13 cellular contexts compared by ENCODE assay signal in the genomic region with DNA sequence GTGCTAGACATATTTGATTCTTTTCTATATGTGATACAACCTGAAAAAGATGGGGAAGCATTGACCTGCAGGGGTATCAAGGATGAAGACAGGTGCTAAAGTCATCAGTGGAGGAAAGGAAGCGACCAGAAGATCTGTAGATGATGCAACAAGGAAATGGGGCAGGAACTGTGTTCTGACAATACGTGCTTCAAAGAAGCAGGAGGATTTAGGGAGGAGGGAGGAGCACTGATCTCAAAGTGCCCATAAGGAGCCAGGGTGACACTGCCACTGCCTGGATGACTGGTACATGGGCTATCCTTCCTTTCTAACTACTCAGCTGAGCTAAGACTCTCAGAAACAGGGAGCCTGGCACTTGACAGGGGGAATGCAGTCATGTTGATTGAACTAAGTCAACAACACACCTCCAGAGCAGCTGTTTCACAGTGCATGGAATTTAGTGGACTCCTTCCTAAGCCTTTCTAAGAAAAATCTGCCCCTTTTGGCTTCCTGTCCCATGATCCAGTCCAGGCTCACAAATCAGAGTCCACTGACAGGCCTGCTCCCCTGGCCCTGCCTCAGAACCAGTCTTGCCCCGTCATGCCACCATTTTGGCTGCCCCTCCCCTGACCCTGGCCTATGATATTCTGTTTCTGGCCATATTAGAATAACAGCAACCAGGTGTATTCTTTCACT. TPM values are rescaled to one million over a fixed set of nuclear protein-coding genes. Genes with fewer than 3 reads are reported as not detected.
A peak's percentile ranks its signal among the peaks of the same experiment; 100 is the strongest.
DNase-seq lines count a peak whose midpoint lies in the region; ATAC-seq and TF ChIP-seq lines count a peak whose summit lies in the region.
"Had no signal": no experiment of that assay in that cellular context is flagged by ENCODE, and none has a peak within 500 bp of the region (broad histone marks: within the 10 kb centered on the region; RNA-seq: fewer than 3 reads in every experiment).

No MANE protein-coding gene starts in this region.

- H3K36me3 ChIP-seq in BLaER1 treated with 17β-estradiol and CSF1 and Interleukin-3, amounts not matched to agents 10 nM and 100 nM: peaks cover 0 to 29% (median 12%) of the 10 kb centered on the region in 11 experiments; a peak in 10 of 22 replicates
- H3K36me3 ChIP-seq in DND-41 (ENCODE audit: insufficient read depth, low read length) (peaks cover 4% of the 10 kb centered on the region; the same call in 1 of the 2 replicates), lung (ENCODE audit: control insufficient read depth in 2 of 2, insufficient read depth in 2 of 2, low read length in 2 of 2) (peaks cover 0 to 2% of the 10 kb centered on the region in 2 donors), neural progenitor cell (no peaks in the 10 kb centered on the region)

- WGBS in lung, 2 donors: 38 to 54% methylated on average over 3 of the region's 3 CpGs

- H3K9ac ChIP-seq in BLaER1 treated with 17β-estradiol and CSF1 and Interleukin-3, amounts not matched to agents 10 nM and 100 nM: peak overlapping the region in 5 of 11 experiments; percentile 35 to 77 (median 61); a peak in 4 of 22 replicates
- H3K9ac ChIP-seq in DND-41 (ENCODE audit: low read depth, low read length) (no peak overlapping the region), neural progenitor cell (no peak overlapping the region)

- peak overlapping the region; percentile 22 for H3K4me3 Mint-ChIP-seq in activated naive CD8-positive, alpha-beta T cell treated with anti-CD3 and anti-CD28 coated beads for 36 hours
- no peak overlapping the region for H3K4me3 Mint-ChIP-seq in neural progenitor cell

- no peaks in the 10 kb centered on the region for H3K27me3 Mint-ChIP-seq in activated naive CD8-positive, alpha-beta T cell treated with anti-CD3 and anti-CD28 coated beads for 36 hours
- no peaks in the 10 kb centered on the region for H3K27me3 Mint-ChIP-seq in neural progenitor cell (ENCODE audit: insufficient read depth, low read depth)

- ATAC-seq in DND-41 (ENCODE audit: insufficient read depth, low read depth) (peak; percentile 59), lung (ENCODE audit: insufficient read depth, low FRiP score) (peak; percentile 54)

- H3K9me3 ChIP-seq in BLaER1 treated with 17β-estradiol and CSF1 and Interleukin-3, amounts not matched to agents 10 nM and 100 nM (replicated peaks in 1 of 11): peaks cover 9 to 42% (median 36%) of the 10 kb centered on the region in 11 experiments; a peak in 20 of 22 replicates
- H3K9me3 ChIP-seq in DND-41 (ENCODE audit: insufficient read depth, low read length, severe bottlenecking): no peaks in the 10 kb centered on the region
- H3K9me3 ChIP-seq in lung (ENCODE audit: control insufficient read depth in 2 of 2, insufficient read depth in 1 of 2, low read length in 1 of 2): no peaks in the 10 kb centered on the region
- H3K9me3 ChIP-seq in neural progenitor cell (ENCODE audit: low read depth): no peaks in the 10 kb centered on the region
- H3K9me3 ChIP-seq: suprapubic skin had no signal

- peaks cover 60 to 92% (median 76%) of the 10 kb centered on the region in 10 experiments for H3K4me1 ChIP-seq in BLaER1 treated with 17β-estradiol and CSF1 and Interleukin-3, amounts not matched to agents 10 nM and 100 nM
- H3K4me1 ChIP-seq in DND-41 (ENCODE audit: insufficient read depth, low read length) (peaks cover 24% of the 10 kb centered on the region), lung (ENCODE audit: control insufficient read depth in 2 of 2, insufficient read depth in 2 of 2, low read length in 2 of 2) (peaks cover 8 to 16% of the 10 kb centered on the region in 2 donors), neural progenitor cell (no peaks in the 10 kb centered on the region)

- H4K20me1 ChIP-seq in BLaER1 treated with 17β-estradiol and CSF1 and Interleukin-3, amounts not matched to agents 10 nM and 100 nM: peaks cover 0 to 47% (median 13%) of the 10 kb centered on the region in 11 experiments; a peak in 12 of 22 replicates
- H4K20me1 ChIP-seq in DND-41 (ENCODE audit: insufficient read depth, low read length): no peaks in the 10 kb centered on the region
- H4K20me1 ChIP-seq in neural progenitor cell (ENCODE audit: low read depth): no peaks in the 10 kb centered on the region

- H3K4me2 ChIP-seq in BLaER1 treated with 17β-estradiol and CSF1 and Interleukin-3, amounts not matched to agents 10 nM and 100 nM: peak overlapping the region; percentile 70 to 98 (median 86); a peak in 20 of 22 replicates
- H3K4me2 ChIP-seq in DND-41 (ENCODE audit: insufficient read depth, low read length): no peak overlapping the region
- H3K4me2 ChIP-seq in neural progenitor cell: no peak overlapping the region

- peak overlapping the region in 7 of 11 experiments; percentile 18 to 86 (median 81); a peak in 12 of 22 replicates for H3K27ac ChIP-seq in BLaER1 treated with 17β-estradiol and CSF1 and Interleukin-3, amounts not matched to agents 10 nM and 100 nM
- H3K27ac ChIP-seq in DND-41 (ENCODE audit: low read length): peak overlapping the region; percentile 55
- peak overlapping the region in 1 of 2 donors; percentile 28 for H3K27ac ChIP-seq in lung (ENCODE audit: low read depth in 1 of 2, low read length in 1 of 2)
- no peak overlapping the region for H3K27ac ChIP-seq in caudate nucleus (ENCODE audit: low read depth, low read length)
- no peak overlapping the region for H3K27ac ChIP-seq in neural progenitor cell
- H3K27ac ChIP-seq: suprapubic skin had no signal

- peak overlapping the region; percentile 84 for H3K27ac Mint-ChIP-seq in activated naive CD8-positive, alpha-beta T cell treated with anti-CD3 and anti-CD28 coated beads for 36 hours
- H3K27ac Mint-ChIP-seq in neural progenitor cell: no peak overlapping the region

- DNase-seq in DND-41: peak; percentile 41
- no peak for DNase-seq in activated naive CD8-positive, alpha-beta T cell treated with anti-CD3 and anti-CD28 coated beads for 36 hours
- DNase-seq in lung (ENCODE audit: low spot score): peak; percentile 49
- no peak for DNase-seq in SIG-M5 treated with dmso at 0.1 percent for 504 hours (lab: John Stamatoyannopoulos, UW; ENCODE audit: unreplicated experiment)
- DNase-seq in DMS 273 treated with DMSO at 0.1 percent for 48 hours (lab: John Stamatoyannopoulos, UW): no peak
- no peak for DNase-seq in caudate nucleus (lab: John Stamatoyannopoulos, UW)
- DNase-seq in neural progenitor cell (ENCODE audit: low spot score): no peak
- DNase-seq: C1 segment of cervical spinal cord, H7, NCI-H446, Right ventricle myocardium superior had no signal

- H3K36me3 Mint-ChIP-seq in activated naive CD8-positive, alpha-beta T cell treated with anti-CD3 and anti-CD28 coated beads for 36 hours: peaks cover 22% of the 10 kb centered on the region
- H3K36me3 Mint-ChIP-seq in neural progenitor cell: peaks cover 39% of the 10 kb centered on the region

- no peaks in the 10 kb centered on the region for H3K9me3 Mint-ChIP-seq in activated naive CD8-positive, alpha-beta T cell treated with anti-CD3 and anti-CD28 coated beads for 36 hours
- H3K9me3 Mint-ChIP-seq in neural progenitor cell: peaks cover 13% of the 10 kb centered on the region

- peaks cover 40% of the 10 kb centered on the region for H3K4me1 Mint-ChIP-seq in activated naive CD8-positive, alpha-beta T cell treated with anti-CD3 and anti-CD28 coated beads for 36 hours
- peaks cover 3% of the 10 kb centered on the region for H3K4me1 Mint-ChIP-seq in neural progenitor cell

- 0 out of 22 replicates have a peak, but pooled peaks cover 0 to 9% (median 0%) of the 10 kb centered on the region in 11 experiments for H3K27me3 ChIP-seq in BLaER1 treated with 17β-estradiol and CSF1 and Interleukin-3, amounts not matched to agents 10 nM and 100 nM
- no peaks in the 10 kb centered on the region for H3K27me3 ChIP-seq in DND-41 (ENCODE audit: insufficient read depth, low read length, poor library complexity)
- H3K27me3 ChIP-seq in lung (ENCODE audit: control insufficient read depth, insufficient read depth): no peaks in the 10 kb centered on the region
- H3K27me3 ChIP-seq in neural progenitor cell: no peaks in the 10 kb centered on the region
- H3K27me3 ChIP-seq: suprapubic skin had no signal

- H3K79me2 ChIP-seq in DND-41 (ENCODE audit: insufficient read depth, low read length) (no peaks in the 10 kb centered on the region), neural progenitor cell (ENCODE audit: low read depth) (no peaks in the 10 kb centered on the region)

- TF ChIP-seq CTCF in DND-41 (IDR thresholded peaks at IDR 0.05; ENCODE audit: borderline replicate concordance, extremely low read depth, low read length, poor library complexity, severe bottlenecking): no peak
- TF ChIP-seq CTCF in lung (IDR thresholded peaks at IDR 0.05; ENCODE audit: control extremely low read depth, extremely low read depth): no peak
- TF ChIP-seq CTCF in neural progenitor cell (IDR thresholded peaks at IDR 0.05): no peak

- peaks cover 3% of the 10 kb centered on the region for H3F3A ChIP-seq in neural progenitor cell (ENCODE audit: low read depth)

- no peak overlapping the region for H2AFZ ChIP-seq in DND-41 (ENCODE audit: low read depth, low read length)
- H2AFZ ChIP-seq in neural progenitor cell (replicated peaks): no peak overlapping the region

- peak overlapping the region in 2 of 10 experiments; percentile 41 to 50; a peak in 2 of 20 replicates for H3K4me3 ChIP-seq in BLaER1 treated with 17β-estradiol and CSF1 and Interleukin-3, amounts not matched to agents 10 nM and 100 nM
- H3K4me3 ChIP-seq in DND-41 (ENCODE audit: low read depth in 1 of 2, low read length in 2 of 2): no peak overlapping the region
- no peak overlapping the region for H3K4me3 ChIP-seq in lung
- no peak overlapping the region for H3K4me3 ChIP-seq in neural progenitor cell
- H3K4me3 ChIP-seq: suprapubic skin had no signal

RNA-seq across cellular contexts. Expression of a gene that starts 12.0 kb away (rescaled TPM):
- total RNA-seq in activated naive CD8-positive, alpha-beta T cell treated with anti-CD3 and anti-CD28 coated beads for 36 hours: 1 to 10 TPM; 5.5 to 6.1 TPM
- total RNA-seq in lung (10 to 100 TPM; 11.8 to 12.4 TPM), neural progenitor cell (ENCODE audit: low replicate concordance) (11.7 and 16.3 TPM in 2 replicates)
- polyA plus RNA-seq in lung: 1 to 10 TPM; 3.7 to 7.2 TPM

Comparison
In these comparisons a context has a peak if more than half of its experiments do, and no peak if none do; other contexts are left out.
1. H3K27ac ChIP-seq: peak in BLaER1 treated with 17β-estradiol and CSF1 and Interleukin-3, amounts not matched to agents 10 nM and 100 nM (7 of 11) and DND-41 (single experiment); none in caudate nucleus (single experiment) and neural progenitor cell (single experiment).
2. H3K4me2 ChIP-seq: peak in BLaER1 treated with 17β-estradiol and CSF1 and Interleukin-3, amounts not matched to agents 10 nM and 100 nM (11 of 11); none in DND-41 (single experiment) and neural progenitor cell (single experiment).
3. DNase-seq: peak in DND-41 (single experiment) and lung (single experiment); none in activated naive CD8-positive, alpha-beta T cell treated with anti-CD3 and anti-CD28 coated beads for 36 hours (single experiment), SIG-M5 treated with dmso at 0.1 percent for 504 hours (single experiment), DMS 273 treated with DMSO at 0.1 percent for 48 hours (single experiment), caudate nucleus (0 of 61) and neural progenitor cell (single experiment).